ENCODE assay signal across 1 cellular context in genomic region chr2:34979148-34979547, GRCh38.
TF ChIP-seq lines count a peak whose summit lies in the region.

No MANE protein-coding gene starts in this region.

TF ChIP-seq in GM23338, 12 proteins besides CTCF, POLR2A, EP300 and RAD21 (continued from another document):
- TF ChIP-seq EZH2 (IDR thresholded peaks at IDR 0.05; ENCODE audit: low read depth, unreplicated experiment) (no peak), EZH2phosphoT487 (IDR thresholded peaks at IDR 0.05; ENCODE audit: unreplicated experiment) (no peak), ETS1 (IDR thresholded peaks at IDR 0.05) (no peak)
